Comparison of ENCODE assay signal across 10 cellular contexts in genomic region chr10:110399163-110400094, GRCh38.
DNase-seq lines count a peak whose midpoint lies in the region; ATAC-seq and TF ChIP-seq lines count a peak whose summit lies in the region.
"Had no signal": no experiment of that assay in that cellular context is flagged by ENCODE, and none has a peak within 500 bp of the region (broad histone marks: within the 10 kb centered on the region; RNA-seq: fewer than 3 reads in every experiment).

No MANE protein-coding gene starts in this region.

- H3K27me3 Mint-ChIP-seq in endothelial cell (ENCODE audit: unreplicated experiment) (peaks cover 8% of the 10 kb centered on the region), neural progenitor cell (ENCODE audit: insufficient read depth, low read depth) (peaks cover 9% of the 10 kb centered on the region)

- H3K9me3 Mint-ChIP-seq in endothelial cell (ENCODE audit: unreplicated experiment) (no peaks in the 10 kb centered on the region), neural progenitor cell (no peaks in the 10 kb centered on the region)
- H3K9me3 Mint-ChIP-seq: immature natural killer cell had no signal

- peak overlapping the region; percentile 27 for H3K27ac Mint-ChIP-seq in endothelial cell (ENCODE audit: unreplicated experiment)
- H3K27ac Mint-ChIP-seq in neural progenitor cell: peak overlapping the region; percentile 80
- H3K27ac Mint-ChIP-seq: immature natural killer cell had no signal

- no peak overlapping the region for H3K4me3 ChIP-seq in neural progenitor cell

- no peaks in the 10 kb centered on the region for H3K36me3 ChIP-seq in neural progenitor cell

- no peaks in the 10 kb centered on the region for H4K20me1 ChIP-seq in neural progenitor cell (ENCODE audit: low read depth)

- H3F3A ChIP-seq in neural progenitor cell (ENCODE audit: low read depth): no peaks in the 10 kb centered on the region

- no peak overlapping the region for H2AFZ ChIP-seq in neural progenitor cell (replicated peaks)

- H3K4me3 Mint-ChIP-seq in endothelial cell (ENCODE audit: unreplicated experiment) (no peak overlapping the region), neural progenitor cell (peak overlapping the region; percentile 4)
- H3K4me3 Mint-ChIP-seq: immature natural killer cell had no signal

- H3K27ac ChIP-seq in neural progenitor cell: no peak overlapping the region

- no peak overlapping the region for H3K4me2 ChIP-seq in neural progenitor cell

- peaks cover 10% of the 10 kb centered on the region for H3K4me1 ChIP-seq in neural progenitor cell

- H3K36me3 Mint-ChIP-seq in endothelial cell (ENCODE audit: low read depth, unreplicated experiment) (peaks cover 5% of the 10 kb centered on the region), neural progenitor cell (no peaks in the 10 kb centered on the region)
- H3K36me3 Mint-ChIP-seq: immature natural killer cell had no signal

- H3K9me3 ChIP-seq in neural progenitor cell (ENCODE audit: low read depth): no peaks in the 10 kb centered on the region

- no peaks in the 10 kb centered on the region for H3K27me3 ChIP-seq in neural progenitor cell

- TF ChIP-seq CTCF in endothelial cell (IDR thresholded peaks at IDR 0.05; ENCODE audit: unreplicated experiment) (no peak), neural progenitor cell (IDR thresholded peaks at IDR 0.05) (no peak)

- peaks cover 40% of the 10 kb centered on the region for H3K4me1 Mint-ChIP-seq in endothelial cell (ENCODE audit: unreplicated experiment)
- peaks cover 14% of the 10 kb centered on the region for H3K4me1 Mint-ChIP-seq in neural progenitor cell

- ATAC-seq in HG03095 (IDR thresholded peaks at IDR 0.05; ENCODE audit: unreplicated experiment): no peak

- no peak overlapping the region for H3K9ac ChIP-seq in neural progenitor cell

- no peaks in the 10 kb centered on the region for H3K79me2 ChIP-seq in neural progenitor cell (ENCODE audit: low read depth)

- DNase-seq in COLO829 (ENCODE audit: low spot score): peak; percentile 79
- DNase-seq in endothelial cell (ENCODE audit: low spot score): no peak
- DNase-seq in neural progenitor cell (ENCODE audit: low spot score): no peak
- no peak for DNase-seq in NCI-H1092 (lab: John Stamatoyannopoulos, UW)
- DNase-seq in putamen (ENCODE audit: low spot score): no peak
- DNase-seq in NCI-H1417 (lab: John Stamatoyannopoulos, UW): no peak
- DNase-seq: activated T-cell treated with anti-CD3 and anti-CD28 coated beads, Interleukin-2, amount 50 U/mL, for 48 hours; immature natural killer cell had no signal

TF ChIP-seq in PFSK-1, 5 proteins besides CTCF, POLR2A, EP300 and RAD21:
- TF ChIP-seq REST (IDR thresholded peaks at IDR 0.05; ENCODE audit: insufficient read depth in 1 of 2, low read depth in 2 of 2, low read length in 2 of 2) (no peak), TAF1 (IDR thresholded peaks at IDR 0.05; ENCODE audit: borderline replicate concordance, insufficient read depth, low read length) (no peak), FOXP2 (optimal IDR thresholded peaks at IDR 0.05; ENCODE audit: borderline replicate concordance, extremely low read depth, extremely low read length, insufficient read depth) (no peak), SIN3A (IDR thresholded peaks at IDR 0.05; ENCODE audit: borderline replicate concordance, insufficient read depth, low read length) (0 out of 2 replicates have a peak, but pooled peaks have one; percentile 17), POLR2AphosphoS5 (IDR thresholded peaks at IDR 0.05; ENCODE audit: low read depth, low read length) (no peak)
